Comparison of ENCODE assay signal across 13 cellular contexts in genomic region chr13:100521912-100522490, GRCh38.
DNase-seq lines count a peak whose midpoint lies in the region; ATAC-seq and TF ChIP-seq lines count a peak whose summit lies in the region.
"Had no signal": no experiment of that assay in that cellular context is flagged by ENCODE, and none has a peak within 500 bp of the region (broad histone marks: within the 10 kb centered on the region; RNA-seq: fewer than 3 reads in every experiment).

No MANE protein-coding gene starts in this region.

- DNase-seq in activated T-cell treated with anti-CD3 and anti-CD28 coated beads, Interleukin-2, amount 50 U/mL, for 4 hours: no peak
- no peak for DNase-seq in activated T-cell treated with anti-CD3 and anti-CD28 coated beads, Interleukin-2, amount 50 U/mL, for 72 hours
- peak; percentile 31 to 32 for DNase-seq in Kasumi-1 (lab: John Stamatoyannopoulos, UW)
- no peak for DNase-seq in activated naive CD8-positive, alpha-beta T cell treated with anti-CD3 and anti-CD28 coated beads, Interleukin-2, amount 10 ng/mL, durations not matched to agents 7 days and 5 days
- no peak for DNase-seq in activated CD4-positive, alpha-beta T cell treated with anti-CD3 and anti-CD28 coated beads for 36 hours
- DNase-seq: activated CD4-positive, alpha-beta T cell treated with anti-CD3 and anti-CD28 coated beads for 4 hours; activated effector memory CD4-positive, alpha-beta T cell treated with Interleukin-2 at 50 U/mL for 16 hours; posterior cingulate gyrus; RPMI8226; thyroid gland had no signal

- H3K4me1 Mint-ChIP-seq in activated T-cell treated with anti-CD3 and anti-CD28 coated beads, Interleukin-2, amount 50 U/mL, for 4 hours (ENCODE audit: low read depth): peaks cover 23% of the 10 kb centered on the region
- peaks cover 16% of the 10 kb centered on the region for H3K4me1 Mint-ChIP-seq in activated T-cell treated with anti-CD3 and anti-CD28 coated beads, Interleukin-2, amount 50 U/mL, for 72 hours (ENCODE audit: low read depth)
- H3K4me1 Mint-ChIP-seq in activated naive CD8-positive, alpha-beta T cell treated with anti-CD3 and anti-CD28 coated beads, Interleukin-2, amount 10 ng/mL, durations not matched to agents 7 days and 5 days: peaks cover 6% of the 10 kb centered on the region
- H3K4me1 Mint-ChIP-seq in nephron: peaks cover 23% of the 10 kb centered on the region
- H3K4me1 Mint-ChIP-seq in activated CD4-positive, alpha-beta T cell treated with anti-CD3 and anti-CD28 coated beads for 36 hours: peaks cover 14% of the 10 kb centered on the region

- H3K27me3 Mint-ChIP-seq in activated T-cell treated with anti-CD3 and anti-CD28 coated beads, Interleukin-2, amount 50 U/mL, for 4 hours (ENCODE audit: low read depth): no peaks in the 10 kb centered on the region
- H3K27me3 Mint-ChIP-seq in activated T-cell treated with anti-CD3 and anti-CD28 coated beads, Interleukin-2, amount 50 U/mL, for 72 hours (ENCODE audit: low read depth): no peaks in the 10 kb centered on the region
- H3K27me3 Mint-ChIP-seq in activated naive CD8-positive, alpha-beta T cell treated with anti-CD3 and anti-CD28 coated beads, Interleukin-2, amount 10 ng/mL, durations not matched to agents 7 days and 5 days: no peaks in the 10 kb centered on the region
- peaks cover 15% of the 10 kb centered on the region for H3K27me3 Mint-ChIP-seq in nephron (ENCODE audit: low read depth)
- no peaks in the 10 kb centered on the region for H3K27me3 Mint-ChIP-seq in activated CD4-positive, alpha-beta T cell treated with anti-CD3 and anti-CD28 coated beads for 36 hours

- no peak for TF ChIP-seq CTCF in nephron (IDR thresholded peaks at IDR 0.05; ENCODE audit: unreplicated experiment in 3 of 3)

- H3K9me3 Mint-ChIP-seq in activated T-cell treated with anti-CD3 and anti-CD28 coated beads, Interleukin-2, amount 50 U/mL, for 4 hours: no peaks in the 10 kb centered on the region
- no peaks in the 10 kb centered on the region for H3K9me3 Mint-ChIP-seq in activated T-cell treated with anti-CD3 and anti-CD28 coated beads, Interleukin-2, amount 50 U/mL, for 72 hours
- H3K9me3 Mint-ChIP-seq in activated naive CD8-positive, alpha-beta T cell treated with anti-CD3 and anti-CD28 coated beads, Interleukin-2, amount 10 ng/mL, durations not matched to agents 7 days and 5 days: no peaks in the 10 kb centered on the region
- no peaks in the 10 kb centered on the region for H3K9me3 Mint-ChIP-seq in nephron
- no peaks in the 10 kb centered on the region for H3K9me3 Mint-ChIP-seq in activated CD4-positive, alpha-beta T cell treated with anti-CD3 and anti-CD28 coated beads for 36 hours (ENCODE audit: low read depth)

- CTCF ChIA-PET in activated CD4-positive, alpha-beta T cell treated with anti-CD3 and anti-CD28 coated beads for 36 hours (lab: Charles Lee): interaction anchor here (3.7 kb wide), 1 partner anchor 7 kb away, joined by 22 read pairs; no protein-coding TSS in a partner anchor

- intact Hi-C loops in activated CD4-positive, alpha-beta T cell treated with anti-CD3 and anti-CD28 coated beads for 36 hours (cut with DNase I, micrococcal nuclease): no loop called here

- no peak for ATAC-seq in activated T-cell treated with anti-CD3 and anti-CD28 coated beads, Interleukin-2, amount 50 U/mL, for 4 hours
- no peak for ATAC-seq in activated T-cell treated with anti-CD3 and anti-CD28 coated beads, Interleukin-2, amount 50 U/mL, for 72 hours (replicated peaks in 1 of 2)
- ATAC-seq in activated naive CD8-positive, alpha-beta T cell treated with anti-CD3 and anti-CD28 coated beads, Interleukin-2, amount 10 ng/mL, durations not matched to agents 7 days and 5 days (ENCODE audit: low read depth): peak; percentile 63
- ATAC-seq in HG02870 (IDR thresholded peaks at IDR 0.05; ENCODE audit: unreplicated experiment): no peak
- ATAC-seq in activated CD4-positive, alpha-beta T cell treated with anti-CD3 and anti-CD28 coated beads for 36 hours: no peak
- no peak for ATAC-seq in HG03196 (IDR thresholded peaks at IDR 0.05; ENCODE audit: unreplicated experiment)

- POLR2A ChIA-PET in activated naive CD8-positive, alpha-beta T cell treated with anti-CD3 and anti-CD28 coated beads, Interleukin-2, amount 10 ng/mL, durations not matched to agents 7 days and 5 days (lab: Charles Lee): no interaction called here
- POLR2A ChIA-PET in activated CD4-positive, alpha-beta T cell treated with anti-CD3 and anti-CD28 coated beads for 36 hours (lab: Charles Lee): no interaction called here

- no peaks in the 10 kb centered on the region for H3K36me3 Mint-ChIP-seq in activated T-cell treated with anti-CD3 and anti-CD28 coated beads, Interleukin-2, amount 50 U/mL, for 4 hours (ENCODE audit: insufficient read depth)
- H3K36me3 Mint-ChIP-seq in activated T-cell treated with anti-CD3 and anti-CD28 coated beads, Interleukin-2, amount 50 U/mL, for 72 hours (ENCODE audit: insufficient read depth in 2 of 2): no peaks in the 10 kb centered on the region
- H3K36me3 Mint-ChIP-seq in activated naive CD8-positive, alpha-beta T cell treated with anti-CD3 and anti-CD28 coated beads, Interleukin-2, amount 10 ng/mL, durations not matched to agents 7 days and 5 days: no peaks in the 10 kb centered on the region
- H3K36me3 Mint-ChIP-seq in nephron (ENCODE audit: low read depth): peaks cover 6% of the 10 kb centered on the region
- no peaks in the 10 kb centered on the region for H3K36me3 Mint-ChIP-seq in activated CD4-positive, alpha-beta T cell treated with anti-CD3 and anti-CD28 coated beads for 36 hours (ENCODE audit: low read depth)

- H3K27ac Mint-ChIP-seq in activated T-cell treated with anti-CD3 and anti-CD28 coated beads, Interleukin-2, amount 50 U/mL, for 72 hours: no peak overlapping the region
- H3K27ac Mint-ChIP-seq in activated naive CD8-positive, alpha-beta T cell treated with anti-CD3 and anti-CD28 coated beads, Interleukin-2, amount 10 ng/mL, durations not matched to agents 7 days and 5 days: no peak overlapping the region
- peak overlapping the region in 2 of 3 experiments; percentile 24 to 47 for H3K27ac Mint-ChIP-seq in nephron
- no peak overlapping the region for H3K27ac Mint-ChIP-seq in activated CD4-positive, alpha-beta T cell treated with anti-CD3 and anti-CD28 coated beads for 36 hours

- H3K4me3 Mint-ChIP-seq in activated T-cell treated with anti-CD3 and anti-CD28 coated beads, Interleukin-2, amount 50 U/mL, for 4 hours: peak overlapping the region; percentile 67
- no peak overlapping the region for H3K4me3 Mint-ChIP-seq in activated T-cell treated with anti-CD3 and anti-CD28 coated beads, Interleukin-2, amount 50 U/mL, for 72 hours
- peak overlapping the region; percentile 22 for H3K4me3 Mint-ChIP-seq in activated naive CD8-positive, alpha-beta T cell treated with anti-CD3 and anti-CD28 coated beads, Interleukin-2, amount 10 ng/mL, durations not matched to agents 7 days and 5 days
- H3K4me3 Mint-ChIP-seq in nephron: no peak overlapping the region
- no peak overlapping the region for H3K4me3 Mint-ChIP-seq in activated CD4-positive, alpha-beta T cell treated with anti-CD3 and anti-CD28 coated beads for 36 hours

Comparison
In these comparisons a context has a peak if more than half of its experiments do, and no peak if none do; other contexts are left out.
1. H3K4me3 Mint-ChIP-seq: peak in activated T-cell treated with anti-CD3 and anti-CD28 coated beads, Interleukin-2, amount 50 U/mL, for 4 hours (single experiment) and activated naive CD8-positive, alpha-beta T cell treated with anti-CD3 and anti-CD28 coated beads, Interleukin-2, amount 10 ng/mL, durations not matched to agents 7 days and 5 days (single experiment); none in activated T-cell treated with anti-CD3 and anti-CD28 coated beads, Interleukin-2, amount 50 U/mL, for 72 hours (0 of 2), nephron (0 of 3) and activated CD4-positive, alpha-beta T cell treated with anti-CD3 and anti-CD28 coated beads for 36 hours (single experiment).
2. DNase-seq: peak in Kasumi-1 (2 of 2); none in activated T-cell treated with anti-CD3 and anti-CD28 coated beads, Interleukin-2, amount 50 U/mL, for 4 hours (single experiment), activated T-cell treated with anti-CD3 and anti-CD28 coated beads, Interleukin-2, amount 50 U/mL, for 72 hours (0 of 2), activated naive CD8-positive, alpha-beta T cell treated with anti-CD3 and anti-CD28 coated beads, Interleukin-2, amount 10 ng/mL, durations not matched to agents 7 days and 5 days (single experiment) and activated CD4-positive, alpha-beta T cell treated with anti-CD3 and anti-CD28 coated beads for 36 hours (single experiment).
3. H3K27ac Mint-ChIP-seq: peak in nephron (2 of 3); none in activated T-cell treated with anti-CD3 and anti-CD28 coated beads, Interleukin-2, amount 50 U/mL, for 72 hours (single experiment), activated naive CD8-positive, alpha-beta T cell treated with anti-CD3 and anti-CD28 coated beads, Interleukin-2, amount 10 ng/mL, durations not matched to agents 7 days and 5 days (single experiment) and activated CD4-positive, alpha-beta T cell treated with anti-CD3 and anti-CD28 coated beads for 36 hours (single experiment).